Comparison of ENCODE assay signal across 1 cellular context in genomic region chr1:85199667-85200366, GRCh38.
TF ChIP-seq lines count a peak whose summit lies in the region.

No MANE protein-coding gene starts in this region.

TF ChIP-seq in GM12878, 131 proteins besides CTCF, POLR2A, EP300 and RAD21 (continued from another document):
- TF ChIP-seq REST (IDR thresholded peaks at IDR 0.05; ENCODE audit: low read depth, low read length) (no peak), CHD4 (IDR thresholded peaks at IDR 0.05) (no peak), CREB1 (IDR thresholded peaks at IDR 0.05; ENCODE audit: low read depth) (no peak)
TF ChIP-seq in GM12878: peak in this region for 1.
